8 cellular contexts compared by ENCODE assay signal in the genomic region with DNA sequence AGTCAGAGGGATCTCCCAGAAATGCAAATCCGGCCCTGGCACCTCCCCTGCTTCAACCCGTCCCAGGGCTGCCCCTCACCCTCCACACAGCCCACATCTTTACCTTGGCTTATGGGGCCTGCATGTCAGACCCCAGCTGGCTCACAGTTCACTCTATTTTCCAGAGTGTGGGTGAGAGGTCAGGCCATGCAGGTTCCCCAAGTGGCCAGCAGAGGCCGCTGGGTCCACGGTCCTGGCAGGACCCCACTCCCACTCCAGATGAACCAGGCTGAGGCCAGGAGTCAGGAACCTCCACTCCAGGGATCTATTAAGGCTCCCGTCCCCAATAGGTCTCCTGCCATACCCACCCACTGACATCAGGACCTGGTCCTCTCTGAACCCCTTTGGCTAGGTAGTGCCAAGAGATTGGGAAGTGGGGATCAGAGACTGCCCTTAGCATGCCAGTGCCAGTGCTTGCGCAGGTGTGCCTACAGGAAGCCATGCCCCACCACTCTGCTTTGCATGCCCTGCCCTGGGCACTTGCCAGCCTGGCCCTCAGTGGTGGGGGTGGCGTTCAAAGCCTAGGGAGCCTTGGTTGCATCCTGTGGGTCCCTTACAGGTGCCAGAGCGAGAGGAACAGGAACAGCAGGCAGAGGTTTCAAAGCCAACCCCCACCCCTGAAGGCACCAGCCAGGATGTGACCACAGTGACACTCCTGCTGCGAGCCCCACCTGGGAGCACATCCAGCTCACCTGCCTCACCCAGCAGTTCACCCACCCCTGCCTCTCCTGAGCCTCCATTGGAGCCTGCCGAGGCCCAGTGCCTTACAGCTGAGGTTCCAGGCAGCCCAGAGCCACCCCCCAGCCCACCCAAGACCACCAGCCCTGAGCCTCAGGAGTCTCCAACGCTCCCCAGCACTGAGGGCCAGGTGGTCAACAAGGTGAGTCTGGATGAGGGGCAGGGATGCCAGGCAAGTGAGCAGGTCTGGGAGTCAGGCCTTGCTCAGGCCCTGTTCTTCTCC. TPM values are rescaled to one million over a fixed set of nuclear protein-coding genes. Genes with fewer than 3 reads are reported as not detected.
DNase-seq lines count a peak whose midpoint lies in the region; ATAC-seq and TF ChIP-seq lines count a peak whose summit lies in the region.

No MANE protein-coding gene starts in this region.

- peaks cover 4% of the 10 kb centered on the region; the same call in 1 of the 2 replicates for H3F3A ChIP-seq in MM.1S (ENCODE audit: insufficient read depth, low read length)

- H3K4me1 ChIP-seq in MM.1S (ENCODE audit: low read length) (no peaks in the 10 kb centered on the region), hepatocyte (ENCODE audit: insufficient read depth) (peaks cover 1% of the 10 kb centered on the region)

- DNase-seq in NCI-H82 (lab: John Stamatoyannopoulos, UW) (peak; percentile 72), NCI-H82 treated with DMSO at 0.1 percent for 48 hours (lab: John Stamatoyannopoulos, UW; ENCODE audit: unreplicated experiment) (no peak), MM.1S (peak; percentile 33), amniotic epithelial cell (ENCODE audit: low read depth) (peak; percentile 45), hepatocyte (ENCODE audit: low spot score) (peak; percentile 61)
- DNase-seq in stimulated activated naive CD4-positive, alpha-beta T cell treated with Interleukin-2 at 50 U/mL for 16 hours (lab: John Stamatoyannopoulos, UW), result peak; percentile 19

- H2AFZ ChIP-seq in MM.1S (ENCODE audit: low read length), result no peak overlapping the region
- no peak overlapping the region for H2AFZ ChIP-seq in hepatocyte

- H4K20me1 ChIP-seq in MM.1S (ENCODE audit: insufficient read depth, low read length), result no peaks in the 10 kb centered on the region
- peaks cover 3% of the 10 kb centered on the region for H4K20me1 ChIP-seq in hepatocyte (ENCODE audit: insufficient read depth, poor library complexity, severe bottlenecking)

- H3K4me3 ChIP-seq in MM.1S (ENCODE audit: low read length) (no peak overlapping the region), hepatocyte (no peak overlapping the region)

- no peaks in the 10 kb centered on the region for H3K36me3 ChIP-seq in MM.1S (replicated peaks; ENCODE audit: insufficient read depth, low read length)
- H3K36me3 ChIP-seq in hepatocyte (replicated peaks; ENCODE audit: insufficient read depth, low read depth), result no peaks in the 10 kb centered on the region

- H3K9me3 ChIP-seq in MM.1S (replicated peaks; ENCODE audit: insufficient read depth, low read length), result no peaks in the 10 kb centered on the region
- H3K9me3 ChIP-seq in hepatocyte (ENCODE audit: low read depth), result no peaks in the 10 kb centered on the region

- H3K4me2 ChIP-seq in MM.1S (ENCODE audit: low read depth, low read length), result no peak overlapping the region
- H3K4me2 ChIP-seq in hepatocyte, result no peak overlapping the region

- H3K79me2 ChIP-seq in MM.1S (ENCODE audit: low read length), result peaks cover under 1% of the 10 kb centered on the region; the same call in 1 of the 2 replicates
- peaks cover 12% of the 10 kb centered on the region for H3K79me2 ChIP-seq in hepatocyte

- H3K27me3 ChIP-seq in MM.1S (replicated peaks; ENCODE audit: insufficient read depth, low read length), result no peaks in the 10 kb centered on the region
- H3K27me3 ChIP-seq in hepatocyte, result no peaks in the 10 kb centered on the region

- no peak overlapping the region for H3K9ac ChIP-seq in MM.1S (ENCODE audit: low read length)

- no peaks in the 10 kb centered on the region for H3K9me2 ChIP-seq in MM.1S (replicated peaks; ENCODE audit: insufficient read depth, low read length)
- no peaks in the 10 kb centered on the region for H3K9me2 ChIP-seq in hepatocyte (replicated peaks; ENCODE audit: insufficient read depth)

- H3K27ac ChIP-seq in MM.1S (ENCODE audit: low read length) (no peak overlapping the region), hepatocyte (no peak overlapping the region)

- ATAC-seq in GM19452 (IDR thresholded peaks at IDR 0.05; ENCODE audit: unreplicated experiment) (no peak), GM18907 (IDR thresholded peaks at IDR 0.05; ENCODE audit: unreplicated experiment) (no peak)

- WGBS in hepatocyte (ENCODE audit: low lambda C conversion rate, missing lambda C conversion rate), result 71% methylated on average over 11 of the region's 11 CpGs

- TF ChIP-seq CTCF in MM.1S (IDR thresholded peaks at IDR 0.05; ENCODE audit: low read length) (peak; percentile 87), hepatocyte (IDR thresholded peaks at IDR 0.05; ENCODE audit: poor library complexity) (peak; percentile 63)

RNA-seq across cellular contexts. Expression of gene SMTN, which starts 8.3 kb away (rescaled TPM):
- 43.0 and 64.7 TPM in 2 replicates for total RNA-seq in hepatocyte
- 88.7 and 112 TPM in 2 replicates for polyA plus RNA-seq in hepatocyte

RNA-seq across cellular contexts. Expression of gene SELENOM, which starts 18.0 kb away (rescaled TPM):
- total RNA-seq in hepatocyte, result 130 and 156 TPM in 2 replicates
- 240 and 307 TPM in 2 replicates for polyA plus RNA-seq in hepatocyte

RNA-seq across cellular contexts. Expression of gene INPP5J, which starts 33.4 kb away (rescaled TPM):
- 3.4 and 3.5 TPM in 2 replicates for total RNA-seq in hepatocyte
- 5.6 and 6.1 TPM in 2 replicates for polyA plus RNA-seq in hepatocyte

RNA-seq across cellular contexts. Expression of gene PLA2G3, which starts 50.9 kb away (rescaled TPM):
- total RNA-seq in hepatocyte, result 0.04 and 0.10 TPM in 2 replicates
- polyA plus RNA-seq in hepatocyte, result 0.33 and 0.52 TPM in 2 replicates
